Comparison of ENCODE assay signal across 2 cellular contexts in the genomic region with DNA sequence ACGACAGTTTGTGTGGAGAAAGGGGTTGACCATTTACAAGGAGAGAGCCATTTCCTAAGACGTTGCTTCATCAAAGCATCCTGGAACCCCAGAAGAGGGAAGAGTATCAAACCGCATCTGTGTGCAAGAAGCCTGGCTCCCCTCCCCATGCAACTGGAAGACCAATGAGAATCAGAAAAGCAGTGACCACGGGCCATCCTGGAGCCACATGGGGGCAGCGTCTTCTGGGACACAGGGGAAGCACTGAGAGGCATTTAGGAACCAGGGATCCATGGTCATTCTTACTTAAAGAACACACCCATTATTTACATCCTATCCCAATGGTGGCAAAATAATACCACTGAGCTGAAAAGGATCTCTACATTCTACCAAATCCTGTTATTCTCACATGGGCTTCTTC.
TF ChIP-seq lines count a peak whose summit lies in the region.

No MANE protein-coding gene starts in this region.

TF ChIP-seq in H1, 55 proteins besides CTCF, POLR2A, EP300 and RAD21:
- TF ChIP-seq, protein P1, sequence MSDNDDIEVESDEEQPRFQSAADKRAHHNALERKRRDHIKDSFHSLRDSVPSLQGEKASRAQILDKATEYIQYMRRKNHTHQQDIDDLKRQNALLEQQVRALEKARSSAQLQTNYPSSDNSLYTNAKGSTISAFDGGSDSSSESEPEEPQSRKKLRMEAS (IDR thresholded peaks at IDR 0.05) = no peak
- TF ChIP-seq SP1 (IDR thresholded peaks at IDR 0.05; ENCODE audit: low read depth, low read length) (no peak), SIX5 (IDR thresholded peaks at IDR 0.05; ENCODE audit: low read depth, low read length) (no peak), JUND (IDR thresholded peaks at IDR 0.05; ENCODE audit: low read length) (no peak), SAP30 (IDR thresholded peaks at IDR 0.05; ENCODE audit: insufficient read depth, insufficient replicate concordance, low read length) (no peak), FOSL1 (IDR thresholded peaks at IDR 0.05; ENCODE audit: insufficient read depth, low read depth, low read length) (no peak), PHF8 (conservative IDR thresholded peaks at IDR 0.05; ENCODE audit: low read depth, low read length) (no peak)
- TF ChIP-seq, protein P2, sequence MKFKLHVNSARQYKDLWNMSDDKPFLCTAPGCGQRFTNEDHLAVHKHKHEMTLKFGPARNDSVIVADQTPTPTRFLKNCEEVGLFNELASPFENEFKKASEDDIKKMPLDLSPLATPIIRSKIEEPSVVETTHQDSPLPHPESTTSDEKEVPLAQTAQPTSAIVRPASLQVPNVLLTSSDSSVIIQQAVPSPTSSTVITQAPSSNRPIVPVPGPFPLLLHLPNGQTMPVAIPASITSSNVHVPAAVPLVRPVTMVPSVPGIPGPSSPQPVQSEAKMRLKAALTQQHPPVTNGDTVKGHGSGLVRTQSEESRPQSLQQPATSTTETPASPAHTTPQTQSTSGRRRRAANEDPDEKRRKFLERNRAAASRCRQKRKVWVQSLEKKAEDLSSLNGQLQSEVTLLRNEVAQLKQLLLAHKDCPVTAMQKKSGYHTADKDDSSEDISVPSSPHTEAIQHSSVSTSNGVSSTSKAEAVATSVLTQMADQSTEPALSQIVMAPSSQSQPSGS (IDR thresholded peaks at IDR 0.05; ENCODE audit: low read length) = no peak
TF ChIP-seq in H1: peak in this region for 0.

TF ChIP-seq in GM12891, 5 proteins besides CTCF, POLR2A, EP300 and RAD21:
- TF ChIP-seq TAF1 (IDR thresholded peaks at IDR 0.05; ENCODE audit: low read depth, low read length) (no peak), PAX5 (IDR thresholded peaks at IDR 0.05; ENCODE audit: insufficient read depth, low read length, severe bottlenecking) (no peak), POLR2AphosphoS5 (IDR thresholded peaks at IDR 0.05; ENCODE audit: low read depth, low read length) (no peak), POU2F2 (IDR thresholded peaks at IDR 0.05; ENCODE audit: low read depth, low read length) (no peak), SPI1 (IDR thresholded peaks at IDR 0.05; ENCODE audit: low read depth, low read length) (no peak)
